ENCODE assay signal across 18 cellular contexts in the genomic region with DNA sequence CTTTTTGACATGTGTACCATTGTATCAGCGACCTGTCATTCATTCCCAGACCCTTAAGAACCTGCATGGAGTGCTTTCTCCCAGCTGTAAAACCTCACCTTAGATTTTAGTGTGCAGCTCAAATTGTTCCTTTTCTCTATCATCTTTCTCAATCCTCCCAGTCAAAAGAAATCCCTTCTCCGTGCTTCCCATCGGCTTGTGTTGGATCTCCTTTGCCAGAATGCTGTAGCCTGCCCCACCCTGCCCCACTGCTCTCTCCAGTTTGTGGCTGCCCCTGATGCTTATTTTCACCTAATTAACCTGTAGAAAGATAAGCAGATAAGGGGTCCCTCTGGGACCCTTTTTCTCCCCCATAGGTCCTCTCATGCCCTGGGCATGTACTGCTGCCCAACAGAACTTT.
"Had no signal": no experiment of that assay in that cellular context is flagged by ENCODE, and none has a peak within 500 bp of the region (broad histone marks: within the 10 kb centered on the region; RNA-seq: fewer than 3 reads in every experiment).

No MANE protein-coding gene starts in this region.

- H3K27ac Mint-ChIP-seq: activated naive CD4-positive, alpha-beta T cell treated with anti-CD3 and anti-CD28 coated beads, Interleukin-2, amount 50 U/mL, for 72 hours; activated T-helper 1 cell treated with anti-CD3 and anti-CD28 coated beads, Interleukin-12 subunit alpha, Interleukin-12 subunit beta, Interleukin-2, Interleukin-4 antibody, amounts not matched to agents 30 ng/mL and 10 ng/mL and 1 ng/mL, durations not matched to agents 14 hours and 24 hours and 36 hours had no signal

- FAIRE-seq: colon, islet of Langerhans had no signal

- H3K9me3 Mint-ChIP-seq: activated naive CD4-positive, alpha-beta T cell treated with anti-CD3 and anti-CD28 coated beads, Interleukin-2, amount 50 U/mL, for 72 hours; activated T-helper 1 cell treated with anti-CD3 and anti-CD28 coated beads, Interleukin-12 subunit alpha, Interleukin-12 subunit beta, Interleukin-2, Interleukin-4 antibody, amounts not matched to agents 30 ng/mL and 10 ng/mL and 1 ng/mL, durations not matched to agents 14 hours and 24 hours and 36 hours had no signal

- H3K4me3 ChIP-seq: cardiac muscle cell, dorsolateral prefrontal cortex, lower lobe of right lung, prostate gland had no signal

- H3K4me1 ChIP-seq: lower lobe of right lung, prostate gland had no signal

- H3K4me3 Mint-ChIP-seq: activated T-helper 1 cell treated with anti-CD3 and anti-CD28 coated beads, Interleukin-12 subunit alpha, Interleukin-12 subunit beta, Interleukin-2, Interleukin-4 antibody, amounts not matched to agents 30 ng/mL and 10 ng/mL and 1 ng/mL, durations not matched to agents 14 hours and 24 hours and 36 hours; stimulated activated naive CD8-positive, alpha-beta T cell treated with anti-CD3 and anti-CD28 coated beads, Interleukin-15, amount 100 ng/mL, for 72 hours had no signal

- H3K9me3 ChIP-seq: lower lobe of right lung, prostate gland had no signal

- ATAC-seq: activated naive CD4-positive, alpha-beta T cell treated with anti-CD3 and anti-CD28 coated beads, Interleukin-2, amount 50 U/mL, for 72 hours; lower lobe of right lung; right cardiac atrium; stimulated activated naive CD8-positive, alpha-beta T cell treated with anti-CD3 and anti-CD28 coated beads, Interleukin-15, amount 100 ng/mL, for 72 hours had no signal

- H3K27ac ChIP-seq: cardiac muscle cell, dorsolateral prefrontal cortex, lower lobe of right lung, prostate gland had no signal

- DNase-seq: activated CD4-positive, alpha-beta T cell treated with anti-CD3 and anti-CD28 coated beads, Interleukin-2, amount 50 U/mL, for 4 hours; activated gamma-delta T cell treated with Interleukin-2 at 50 U/mL for 16 hours; activated T-cell treated with anti-CD3 and anti-CD28 coated beads for 4 hours; amniotic stem cell; dorsolateral prefrontal cortex; foreskin melanocyte; glutamatergic neuron; hippocampal formation; lower lobe of right lung; right cardiac atrium; stimulated activated naive CD8-positive, alpha-beta T cell treated with anti-CD3 and anti-CD28 coated beads, Interleukin-15, amount 100 ng/mL, for 72 hours; trophoblast cell had no signal
